ENCODE assay signal across 1 cellular context in the genomic region with DNA sequence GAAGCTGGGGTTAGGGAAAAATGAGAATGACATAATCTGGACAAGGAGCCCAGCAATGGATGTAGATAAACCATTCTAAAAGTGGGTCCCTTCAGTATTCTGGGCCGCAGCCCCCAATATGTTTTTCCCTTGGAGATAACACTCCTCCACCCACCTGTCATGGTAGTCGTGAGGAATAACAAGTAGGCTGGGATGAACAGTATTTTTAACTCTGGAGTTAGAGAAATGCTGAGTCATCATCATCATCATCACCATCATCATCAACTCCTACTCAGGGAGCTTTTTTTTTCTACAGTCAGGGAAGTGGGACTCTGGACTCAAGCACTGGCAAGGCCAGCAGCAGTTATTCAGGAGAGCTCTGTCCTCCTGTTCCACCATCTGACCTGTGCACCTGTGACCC.
TF ChIP-seq lines count a peak whose summit lies in the region.

No MANE protein-coding gene starts in this region.

TF ChIP-seq in GM23338, 12 proteins besides CTCF, POLR2A, EP300 and RAD21 (continued from another document):
- TF ChIP-seq, protein P1, sequence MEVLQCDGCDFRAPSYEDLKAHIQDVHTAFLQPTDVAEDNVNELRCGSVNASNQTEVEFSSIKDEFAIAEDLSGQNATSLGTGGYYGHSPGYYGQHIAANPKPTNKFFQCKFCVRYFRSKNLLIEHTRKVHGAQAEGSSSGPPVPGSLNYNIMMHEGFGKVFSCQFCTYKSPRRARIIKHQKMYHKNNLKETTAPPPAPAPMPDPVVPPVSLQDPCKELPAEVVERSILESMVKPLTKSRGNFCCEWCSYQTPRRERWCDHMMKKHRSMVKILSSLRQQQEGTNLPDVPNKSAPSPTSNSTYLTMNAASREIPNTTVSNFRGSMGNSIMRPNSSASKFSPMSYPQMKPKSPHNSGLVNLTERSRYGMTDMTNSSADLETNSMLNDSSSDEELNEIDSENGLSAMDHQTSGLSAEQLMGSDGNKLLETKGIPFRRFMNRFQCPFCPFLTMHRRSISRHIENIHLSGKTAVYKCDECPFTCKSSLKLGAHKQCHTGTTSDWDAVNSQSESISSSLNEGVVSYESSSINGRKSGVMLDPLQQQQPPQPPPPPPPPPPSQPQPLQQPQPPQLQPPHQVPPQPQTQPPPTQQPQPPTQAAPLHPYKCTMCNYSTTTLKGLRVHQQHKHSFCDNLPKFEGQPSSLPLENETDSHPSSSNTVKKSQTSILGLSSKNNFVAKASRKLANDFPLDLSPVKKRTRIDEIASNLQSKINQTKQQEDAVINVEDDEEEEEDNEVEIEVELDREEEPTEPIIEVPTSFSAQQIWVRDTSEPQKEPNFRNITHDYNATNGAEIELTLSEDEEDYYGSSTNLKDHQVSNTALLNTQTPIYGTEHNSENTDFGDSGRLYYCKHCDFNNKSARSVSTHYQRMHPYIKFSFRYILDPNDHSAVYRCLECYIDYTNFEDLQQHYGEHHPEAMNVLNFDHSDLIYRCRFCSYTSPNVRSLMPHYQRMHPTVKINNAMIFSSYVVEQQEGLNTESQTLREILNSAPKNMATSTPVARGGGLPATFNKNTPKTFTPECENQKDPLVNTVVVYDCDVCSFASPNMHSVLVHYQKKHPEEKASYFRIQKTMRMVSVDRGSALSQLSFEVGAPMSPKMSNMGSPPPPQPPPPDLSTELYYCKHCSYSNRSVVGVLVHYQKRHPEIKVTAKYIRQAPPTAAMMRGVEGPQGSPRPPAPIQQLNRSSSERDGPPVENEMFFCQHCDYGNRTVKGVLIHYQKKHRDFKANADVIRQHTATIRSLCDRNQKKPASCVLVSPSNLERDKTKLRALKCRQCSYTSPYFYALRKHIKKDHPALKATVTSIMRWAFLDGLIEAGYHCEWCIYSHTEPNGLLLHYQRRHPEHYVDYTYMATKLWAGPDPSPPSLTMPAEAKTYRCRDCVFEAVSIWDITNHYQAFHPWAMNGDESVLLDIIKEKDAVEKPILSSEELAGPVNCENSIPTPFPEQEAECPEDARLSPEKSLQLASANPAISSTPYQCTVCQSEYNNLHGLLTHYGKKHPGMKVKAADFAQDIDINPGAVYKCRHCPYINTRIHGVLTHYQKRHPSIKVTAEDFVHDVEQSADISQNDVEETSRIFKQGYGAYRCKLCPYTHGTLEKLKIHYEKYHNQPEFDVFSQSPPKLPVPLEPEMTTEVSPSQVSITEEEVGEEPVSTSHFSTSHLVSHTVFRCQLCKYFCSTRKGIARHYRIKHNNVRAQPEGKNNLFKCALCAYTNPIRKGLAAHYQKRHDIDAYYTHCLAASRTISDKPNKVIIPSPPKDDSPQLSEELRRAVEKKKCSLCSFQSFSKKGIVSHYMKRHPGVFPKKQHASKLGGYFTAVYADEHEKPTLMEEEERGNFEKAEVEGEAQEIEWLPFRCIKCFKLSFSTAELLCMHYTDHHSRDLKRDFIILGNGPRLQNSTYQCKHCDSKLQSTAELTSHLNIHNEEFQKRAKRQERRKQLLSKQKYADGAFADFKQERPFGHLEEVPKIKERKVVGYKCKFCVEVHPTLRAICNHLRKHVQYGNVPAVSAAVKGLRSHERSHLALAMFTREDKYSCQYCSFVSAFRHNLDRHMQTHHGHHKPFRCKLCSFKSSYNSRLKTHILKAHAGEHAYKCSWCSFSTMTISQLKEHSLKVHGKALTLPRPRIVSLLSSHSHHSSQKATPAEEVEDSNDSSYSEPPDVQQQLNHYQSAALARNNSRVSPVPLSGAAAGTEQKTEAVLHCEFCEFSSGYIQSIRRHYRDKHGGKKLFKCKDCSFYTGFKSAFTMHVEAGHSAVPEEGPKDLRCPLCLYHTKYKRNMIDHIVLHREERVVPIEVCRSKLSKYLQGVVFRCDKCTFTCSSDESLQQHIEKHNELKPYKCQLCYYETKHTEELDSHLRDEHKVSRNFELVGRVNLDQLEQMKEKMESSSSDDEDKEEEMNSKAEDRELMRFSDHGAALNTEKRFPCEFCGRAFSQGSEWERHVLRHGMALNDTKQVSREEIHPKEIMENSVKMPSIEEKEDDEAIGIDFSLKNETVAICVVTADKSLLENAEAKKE (CRISPR knock-in tag; IDR thresholded peaks at IDR 0.05), result no peak
- TF ChIP-seq ZNF114 (CRISPR knock-in tag; IDR thresholded peaks at IDR 0.05) (no peak), EZH2 (IDR thresholded peaks at IDR 0.05; ENCODE audit: low read depth, unreplicated experiment) (no peak), NANOG (IDR thresholded peaks at IDR 0.05; ENCODE audit: borderline replicate concordance) (no peak)
- TF ChIP-seq, protein P2, sequence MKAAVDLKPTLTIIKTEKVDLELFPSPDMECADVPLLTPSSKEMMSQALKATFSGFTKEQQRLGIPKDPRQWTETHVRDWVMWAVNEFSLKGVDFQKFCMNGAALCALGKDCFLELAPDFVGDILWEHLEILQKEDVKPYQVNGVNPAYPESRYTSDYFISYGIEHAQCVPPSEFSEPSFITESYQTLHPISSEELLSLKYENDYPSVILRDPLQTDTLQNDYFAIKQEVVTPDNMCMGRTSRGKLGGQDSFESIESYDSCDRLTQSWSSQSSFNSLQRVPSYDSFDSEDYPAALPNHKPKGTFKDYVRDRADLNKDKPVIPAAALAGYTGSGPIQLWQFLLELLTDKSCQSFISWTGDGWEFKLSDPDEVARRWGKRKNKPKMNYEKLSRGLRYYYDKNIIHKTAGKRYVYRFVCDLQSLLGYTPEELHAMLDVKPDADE (IDR thresholded peaks at IDR 0.05), result no peak
